In genomic region chr2:2896011-2896410, GRCh38 we compare ENCODE assay signal across 13 cellular contexts.
A peak's percentile ranks its signal among the peaks of the same experiment; 100 is the strongest.
DNase-seq lines count a peak whose midpoint lies in the region; TF ChIP-seq lines count a peak whose summit lies in the region.
"Had no signal": no experiment of that assay in that cellular context is flagged by ENCODE, and none has a peak within 500 bp of the region (broad histone marks: within the 10 kb centered on the region; RNA-seq: fewer than 3 reads in every experiment).

No MANE protein-coding gene starts in this region.

- no peaks in the 10 kb centered on the region for H3K4me1 Mint-ChIP-seq in osteocyte (ENCODE audit: unreplicated experiment)

- H3K27me3 Mint-ChIP-seq in osteocyte (ENCODE audit: unreplicated experiment): no peaks in the 10 kb centered on the region
- H3K27me3 Mint-ChIP-seq: B cell; CD4-positive, alpha-beta T cell had no signal

- no peak overlapping the region for H3K27ac Mint-ChIP-seq in osteocyte (ENCODE audit: unreplicated experiment)
- H3K27ac Mint-ChIP-seq: B cell; CD4-positive, alpha-beta T cell; CD8-positive, alpha-beta T cell had no signal

- DNase-seq in activated CD8-positive, alpha-beta memory T cell treated with anti-CD3 and anti-CD28 coated beads, Interleukin-2, amount 50 U/mL, for 48 hours: peak; percentile 2
- no peak for DNase-seq in activated CD8-positive, alpha-beta memory T cell treated with anti-CD3 and anti-CD28 coated beads for 24 hours
- DNase-seq in islet precursor cell (peak; percentile 16), osteocyte (ENCODE audit: extremely low spot score, unreplicated experiment) (peak; percentile 38), T-helper 1 cell (no peak)
- DNase-seq: AML-193; Caco-2; Calu3; CD4-positive, alpha-beta T cell; DMS79 treated with DMSO at 0.1 percent for 48 hours; GF-D8 had no signal

- no peak overlapping the region for H3K4me3 Mint-ChIP-seq in osteocyte (ENCODE audit: unreplicated experiment)
- H3K4me3 Mint-ChIP-seq: B cell; CD4-positive, alpha-beta T cell; CD8-positive, alpha-beta T cell had no signal

- no peaks in the 10 kb centered on the region for H3K36me3 Mint-ChIP-seq in osteocyte (ENCODE audit: unreplicated experiment)
- H3K36me3 Mint-ChIP-seq: CD8-positive, alpha-beta T cell had no signal

- no peak for TF ChIP-seq CTCF in osteocyte (IDR thresholded peaks at IDR 0.05)

- H3K9me3 Mint-ChIP-seq in osteocyte (ENCODE audit: unreplicated experiment): peaks cover 30% of the 10 kb centered on the region
- H3K9me3 Mint-ChIP-seq: CD4-positive, alpha-beta T cell; CD8-positive, alpha-beta T cell had no signal

Comparison
In these comparisons a context has a peak if more than half of its experiments do, and no peak if none do; other contexts are left out.
1. DNase-seq: peak in activated CD8-positive, alpha-beta memory T cell treated with anti-CD3 and anti-CD28 coated beads, Interleukin-2, amount 50 U/mL, for 48 hours (single experiment), islet precursor cell (single experiment) and osteocyte (single experiment); none in activated CD8-positive, alpha-beta memory T cell treated with anti-CD3 and anti-CD28 coated beads for 24 hours (single experiment) and T-helper 1 cell (0 of 5).